In genomic region chr19:22545751-22546150, GRCh38 we compare ENCODE assay signal across 8 cellular contexts.
DNase-seq lines count a peak whose midpoint lies in the region; ATAC-seq and TF ChIP-seq lines count a peak whose summit lies in the region.

No MANE protein-coding gene starts in this region.

- no peaks in the 10 kb centered on the region for H3K27me3 Mint-ChIP-seq in neural crest cell (ENCODE audit: low read depth)

- no peaks in the 10 kb centered on the region for H3K9me3 ChIP-seq in SK-N-SH
- H3K9me3 ChIP-seq in mammary epithelial cell (replicated peaks; ENCODE audit: insufficient read depth, low read length) = peaks cover 38% of the 10 kb centered on the region

- no peak overlapping the region for H3K4me3 Mint-ChIP-seq in neural crest cell

- peaks cover 25% of the 10 kb centered on the region for H3K9me3 Mint-ChIP-seq in neural crest cell

- DNase-seq in SK-N-SH = peak; percentile 40
- peak; percentile 35 for DNase-seq in MV-4-11 (lab: John Stamatoyannopoulos, UW)
- peak; percentile 5 for DNase-seq in mammary epithelial cell
- DNase-seq in neural crest cell (ENCODE audit: low read depth, low spot score) = no peak

- no peak for TF ChIP-seq EP300 in SK-N-SH (IDR thresholded peaks at IDR 0.05; ENCODE audit: borderline replicate concordance in 1 of 2, low read depth in 1 of 2, low read length in 1 of 2)

- H3K4me1 Mint-ChIP-seq in neural crest cell = no peaks in the 10 kb centered on the region

- H3F3A ChIP-seq in SK-N-SH (replicated peaks; ENCODE audit: insufficient read depth) = no peaks in the 10 kb centered on the region

- no peak overlapping the region for H3K27ac Mint-ChIP-seq in neural crest cell (ENCODE audit: unreplicated experiment)

- H3K27ac ChIP-seq in SK-N-SH (ENCODE audit: low read depth in 2 of 2, low read length in 1 of 2) (no peak overlapping the region), mammary epithelial cell (ENCODE audit: insufficient read depth, low read depth, low read length) (no peak overlapping the region)

- H3K27me3 ChIP-seq in SK-N-SH (ENCODE audit: insufficient read depth) = no peaks in the 10 kb centered on the region
- no peaks in the 10 kb centered on the region for H3K27me3 ChIP-seq in mammary epithelial cell (ENCODE audit: insufficient read depth, low read length)

- H3K36me3 ChIP-seq in SK-N-SH (replicated peaks in 1 of 2; ENCODE audit: control insufficient read depth in 1 of 2, insufficient read depth in 2 of 2, low read length in 1 of 2) (no peaks in the 10 kb centered on the region), mammary epithelial cell (ENCODE audit: insufficient read depth, low read length) (no peaks in the 10 kb centered on the region)

- H2AFZ ChIP-seq in SK-N-SH (ENCODE audit: low read depth) (no peak overlapping the region), mammary epithelial cell (ENCODE audit: low read depth, low read length) (no peak overlapping the region)

- in situ Hi-C loops in mammary epithelial cell (cut with MboI; ENCODE audit: low sequenced_read_pairs in 2 of 2) = no loop called here

- no peaks in the 10 kb centered on the region for H3K79me2 ChIP-seq in SK-N-SH (ENCODE audit: insufficient read depth)
- H3K79me2 ChIP-seq in mammary epithelial cell (ENCODE audit: insufficient read depth, low read length) = no peaks in the 10 kb centered on the region

- H3K4me1 ChIP-seq in SK-N-SH (ENCODE audit: control insufficient read depth in 1 of 2, insufficient read depth in 2 of 2, low read depth in 1 of 2, low read length in 1 of 2) (no peaks in the 10 kb centered on the region), mammary epithelial cell (ENCODE audit: insufficient read depth, low read length) (no peaks in the 10 kb centered on the region)

- peaks cover 18% of the 10 kb centered on the region for H3K36me3 Mint-ChIP-seq in neural crest cell (ENCODE audit: low read depth)

- intact Hi-C loops in mammary epithelial cell (cut with micrococcal nuclease) = no loop called here

- TF ChIP-seq CTCF in SK-N-SH (IDR thresholded peaks at IDR 0.05) (peak; percentile 43), mammary epithelial cell (conservative IDR thresholded peaks at IDR 0.05 in 1 of 2, IDR thresholded peaks at IDR 0.05 in 1 of 2; ENCODE audit: extremely low read depth in 1 of 2, insufficient read depth in 1 of 2, low read depth in 1 of 2, low read length in 2 of 2) (peak; percentile 12 to 25), neural crest cell (conservative IDR thresholded peaks at IDR 0.05) (peak; percentile 34)

- BruUV-seq in mammary epithelial cell (replicated peaks; lab: Mats Ljungman, UMichigan) = no TSS peak

- H4K20me1 ChIP-seq in SK-N-SH (ENCODE audit: insufficient read depth) = no peaks in the 10 kb centered on the region
- H4K20me1 ChIP-seq in mammary epithelial cell (ENCODE audit: insufficient read depth, low read length) = no peaks in the 10 kb centered on the region

- H3K4me3 ChIP-seq in SK-N-SH (ENCODE audit: low read depth in 2 of 2, low read length in 1 of 2) (no peak overlapping the region), mammary epithelial cell (replicated peaks in 1 of 3; ENCODE audit: insufficient read depth in 1 of 3, low read depth in 2 of 3, low read length in 3 of 3) (no peak overlapping the region)

- dilution Hi-C loops in mammary epithelial cell (cut with HindIII; ENCODE audit: low sequenced_read_pairs) = no loop called here

- TF ChIP-seq RAD21 in SK-N-SH (IDR thresholded peaks at IDR 0.05; ENCODE audit: low read length) = peak; percentile 32; the same call in 1 of the 2 replicates

- POLR2A ChIA-PET in SK-N-SH (lab: Yijun Ruan, JAX) = no interaction called here

- H3K9ac ChIP-seq in SK-N-SH = no peak overlapping the region
- no peak overlapping the region for H3K9ac ChIP-seq in mammary epithelial cell (ENCODE audit: insufficient read depth, low read length)

- ATAC-seq in SK-N-SH treated with all-trans-retinoic acid at 6 μM for 48 hours = no peak
- ATAC-seq in GM18517 (IDR thresholded peaks at IDR 0.05; ENCODE audit: unreplicated experiment) = no peak
- no peak for ATAC-seq in HG03571 (IDR thresholded peaks at IDR 0.05; ENCODE audit: unreplicated experiment)
- no peak for ATAC-seq in HG03521 (IDR thresholded peaks at IDR 0.05; ENCODE audit: unreplicated experiment)

- CTCF ChIA-PET in SK-N-SH (lab: Yijun Ruan, JAX) = no interaction called here
- CTCF ChIA-PET in mammary epithelial cell (lab: Charles Lee; ENCODE audit: low non-redundant PET) = no interaction called here

- H3K9me2 ChIP-seq in SK-N-SH = no peaks in the 10 kb centered on the region

- 12% methylated on average over 4 of the region's 5 CpGs for WGBS in SK-N-SH (ENCODE audit: low lambda C conversion rate)
- WGBS in mammary epithelial cell (ENCODE audit: low coverage, missing lambda C conversion rate) = 2% methylated on average over 5 of the region's 5 CpGs

- H3K4me2 ChIP-seq in SK-N-SH (no peak overlapping the region), mammary epithelial cell (ENCODE audit: insufficient read depth, low read depth, low read length) (no peak overlapping the region)

TF ChIP-seq in SK-N-SH, 30 proteins besides CTCF, POLR2A, EP300 and RAD21:
- TF ChIP-seq USF2 (IDR thresholded peaks at IDR 0.05; ENCODE audit: borderline replicate concordance, low read depth, low read length) = no peak
- no peak for TF ChIP-seq NRF1 (IDR thresholded peaks at IDR 0.05; ENCODE audit: low read depth, low read length)
- no peak for TF ChIP-seq ELF1 (IDR thresholded peaks at IDR 0.05)
- TF ChIP-seq USF1 (IDR thresholded peaks at IDR 0.05; ENCODE audit: borderline replicate concordance, low read depth) = no peak
TF ChIP-seq in SK-N-SH: peak in this region for 0.

TF ChIP-seq in SK-N-SH treated with all-trans-retinoic acid at 6 μM for 48 hours, 23 proteins besides CTCF, POLR2A, EP300 and RAD21:
- no peak for TF ChIP-seq ZNF70 (CRISPR knock-in tag; IDR thresholded peaks at IDR 0.05)
- no peak for TF ChIP-seq ZC3H10 (CRISPR knock-in tag; IDR thresholded peaks at IDR 0.05)
- no peak for TF ChIP-seq CREB5 (CRISPR knock-in tag; IDR thresholded peaks at IDR 0.05; ENCODE audit: low read depth)
- TF ChIP-seq ARNTL (CRISPR knock-in tag; IDR thresholded peaks at IDR 0.05; ENCODE audit: borderline replicate concordance, low read depth) = no peak
